ENCODE assay signal across 8 cellular contexts in genomic region chr18:2572144-2572682, GRCh38. TPM values are rescaled to one million over a fixed set of nuclear protein-coding genes. Genes with fewer than 3 reads are reported as not detected.
DNase-seq lines count a peak whose midpoint lies in the region; ATAC-seq and TF ChIP-seq lines count a peak whose summit lies in the region.

No MANE protein-coding gene starts in this region.

- POLR2A ChIA-PET in CD4-positive, alpha-beta T cell (lab: Charles Lee) = interaction anchor here (0.6 to 7.0 kb wide), 15 partner anchors 11 to 1022 kb away, joined by 3 to 187 read pairs (median 4); partner anchors contain the start of gene SMCHD1

- H3K27ac Mint-ChIP-seq in CD4-positive, alpha-beta T cell = peak overlapping the region; percentile 99

- H3K4me1 Mint-ChIP-seq in CD4-positive, alpha-beta T cell (ENCODE audit: low read depth) = peaks cover 65% of the 10 kb centered on the region

- H3K27ac ChIP-seq in CD4-positive, alpha-beta T cell (ENCODE audit: low read depth, low read length) = no peak overlapping the region
- H3K27ac ChIP-seq in RWPE2 (ENCODE audit: poor library complexity, severe bottlenecking) (peak overlapping the region; percentile 73), iPS DF 6.9 (ENCODE audit: low read length) (no peak overlapping the region)

- peaks cover 22% of the 10 kb centered on the region for H3K4me1 ChIP-seq in RWPE2 (ENCODE audit: insufficient read depth, poor library complexity, severe bottlenecking)
- H3K4me1 ChIP-seq in iPS DF 6.9 (ENCODE audit: control insufficient read depth, insufficient read depth, low read length) = peaks cover 3% of the 10 kb centered on the region; the same call in 1 of the 2 replicates

- H3K4me3 Mint-ChIP-seq in CD4-positive, alpha-beta T cell = peak overlapping the region; percentile 100

- no peak for TF ChIP-seq CTCF in CD4-positive, alpha-beta T cell (IDR thresholded peaks at IDR 0.05)
- TF ChIP-seq CTCF in RWPE2 (IDR thresholded peaks at IDR 0.05; ENCODE audit: poor library complexity, severe bottlenecking) = no peak

- no peak for DNase-seq in CD4-positive, alpha-beta T cell
- no peak for DNase-seq in RWPE2 (ENCODE audit: low spot score)
- DNase-seq in iPS DF 6.9 (ENCODE audit: low read depth, low spot score) = no peak
- DNase-seq in DMS114 treated with DMSO at 0.1 percent for 48 hours (lab: John Stamatoyannopoulos, UW; ENCODE audit: unreplicated experiment) = no peak
- no peak for DNase-seq in sciatic nerve (ENCODE audit: low spot score)

- peaks cover 52% of the 10 kb centered on the region for H3K36me3 ChIP-seq in RWPE2 (ENCODE audit: low read depth)
- H3K36me3 ChIP-seq in iPS DF 6.9 (ENCODE audit: control insufficient read depth, insufficient read depth, low read length) = 0 out of 2 replicates have a peak, but pooled peaks cover 5% of the 10 kb centered on the region

- ATAC-seq in CD4-positive, alpha-beta T cell (ENCODE audit: poor library complexity) = no peak
- ATAC-seq in GM21786 (IDR thresholded peaks at IDR 0.05; ENCODE audit: unreplicated experiment) (peak; percentile 16), RWPE2 (ENCODE audit: low read depth) (no peak; the same call in 1 of the 3 replicates), HG02678 (IDR thresholded peaks at IDR 0.05; ENCODE audit: unreplicated experiment) (no peak), sciatic nerve (no peak), HG02981 (IDR thresholded peaks at IDR 0.05; ENCODE audit: unreplicated experiment) (no peak)

- WGBS in iPS DF 6.9 (ENCODE audit: insufficient coverage, insufficient read length) = no CpG with 5 or more reads among the region's 4 CpGs

- H3K27me3 Mint-ChIP-seq in CD4-positive, alpha-beta T cell = no peaks in the 10 kb centered on the region

- CTCF ChIA-PET in CD4-positive, alpha-beta T cell (lab: Charles Lee) = interaction anchor here (0.9 to 2.4 kb wide), 5 partner anchors 11 to 128 kb away, joined by 3 to 10 read pairs (median 5); partner anchors contain the start of gene SMCHD1

- H3K4me3 ChIP-seq in RWPE2 (ENCODE audit: severe bottlenecking) (peak overlapping the region; percentile 78), iPS DF 6.9 (ENCODE audit: low read length) (peak overlapping the region; percentile 70; the same call in 1 of the 2 replicates)

- intact Hi-C loops in CD4-positive, alpha-beta T cell (cut with DNase I, micrococcal nuclease) = loop anchor here in 1 of 2 experiments (5.0 to 10.0 kb wide), 3 partner anchors 35 to 673 kb away; partner anchors contain the start of gene MYL12A
- intact Hi-C loops in sciatic nerve (cut with DNase I) = loop anchor here (5.0 kb wide), 1 partner anchor 85 kb away; the partner anchor contains the start of gene SMCHD1

- no peaks in the 10 kb centered on the region for H3K27me3 ChIP-seq in CD4-positive, alpha-beta T cell (ENCODE audit: control insufficient read depth, insufficient read depth, low read length)
- H3K27me3 ChIP-seq in RWPE2 (ENCODE audit: insufficient read depth, poor library complexity, severe bottlenecking) (no peaks in the 10 kb centered on the region), iPS DF 6.9 (ENCODE audit: control insufficient read depth, insufficient read depth, low read length) (no peaks in the 10 kb centered on the region)

- H3K9me3 ChIP-seq in CD4-positive, alpha-beta T cell (ENCODE audit: control insufficient read depth, low read length) = no peaks in the 10 kb centered on the region
- no peaks in the 10 kb centered on the region for H3K9me3 ChIP-seq in RWPE2 (ENCODE audit: severe bottlenecking)
- no peaks in the 10 kb centered on the region for H3K9me3 ChIP-seq in iPS DF 6.9 (ENCODE audit: control insufficient read depth, insufficient read depth, low read length)

- no peaks in the 10 kb centered on the region for H3K9me3 Mint-ChIP-seq in CD4-positive, alpha-beta T cell

- H3K36me3 Mint-ChIP-seq in CD4-positive, alpha-beta T cell (ENCODE audit: low read depth) = peaks cover 30% of the 10 kb centered on the region

RNA-seq across cellular contexts. Expression of gene NDC80, which starts 0.9 kb away (rescaled TPM):
- total RNA-seq in CD4-positive, alpha-beta T cell = 1 to 10 TPM; 6.3 to 7.5 TPM
- 1.3 TPM for total RNA-seq in sciatic nerve

RNA-seq across cellular contexts. Expression of gene METTL4, which starts 0.9 kb away (rescaled TPM):
- 10 to 100 TPM in 1 of 2 experiments, 1 to 10 TPM in 1; 6.5 to 10.4 TPM for total RNA-seq in CD4-positive, alpha-beta T cell
- 12.4 TPM for total RNA-seq in sciatic nerve
